ENCODE assay signal across 16 cellular contexts in the genomic region with DNA sequence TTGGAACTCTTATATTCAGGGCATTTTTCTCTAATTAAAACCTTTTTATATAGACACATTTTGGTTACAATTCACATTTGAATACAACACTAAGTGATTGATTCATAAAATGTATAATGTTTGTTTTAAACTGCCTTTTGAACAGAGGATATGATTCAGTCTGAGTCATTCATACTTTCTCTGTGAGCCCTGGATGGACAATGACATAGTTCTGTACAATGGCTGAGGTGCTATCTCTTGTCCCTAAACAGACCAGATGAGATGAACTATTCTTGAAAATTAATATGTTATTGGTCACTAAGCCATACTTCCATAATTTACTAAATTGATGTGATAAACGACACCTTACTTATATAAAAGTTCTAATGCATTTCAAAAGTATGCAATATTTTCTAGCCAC.
DNase-seq lines count a peak whose midpoint lies in the region; ATAC-seq and TF ChIP-seq lines count a peak whose summit lies in the region.
"Had no signal": no experiment of that assay in that cellular context is flagged by ENCODE, and none has a peak within 500 bp of the region (broad histone marks: within the 10 kb centered on the region; RNA-seq: fewer than 3 reads in every experiment).

No MANE protein-coding gene starts in this region.

- H3K27ac Mint-ChIP-seq in endothelial cell (ENCODE audit: unreplicated experiment), result no peak overlapping the region
- H3K27ac Mint-ChIP-seq in stimulated activated naive CD8-positive, alpha-beta T cell treated with anti-CD3 and anti-CD28 coated beads, Interleukin-15, amount 100 ng/mL, for 72 hours, result no peak overlapping the region
- H3K27ac Mint-ChIP-seq: activated T-cell treated with anti-CD3 and anti-CD28 coated beads, Interleukin-2, amount 50 U/mL, for 24 hours; naive B cell; stimulated activated effector memory CD8-positive, alpha-beta T cell treated with anti-CD3 and anti-CD28 coated beads, Interleukin-12 subunit alpha, Interleukin-12 subunit beta, amount 100 ng/mL, for 72 hours had no signal

- TF ChIP-seq CTCF in choroid plexus epithelial cell (conservative IDR thresholded peaks at IDR 0.05; ENCODE audit: low read depth, low read length), result no peak
- no peak for TF ChIP-seq CTCF in endothelial cell (IDR thresholded peaks at IDR 0.05; ENCODE audit: unreplicated experiment)

- DNase-seq in DMS53 treated with DMSO at 0.1 percent for 48 hours (lab: John Stamatoyannopoulos, UW; ENCODE audit: unreplicated experiment) (peak; percentile 79), MG63 (peak; percentile 23), choroid plexus epithelial cell (ENCODE audit: low read depth) (peak; percentile 60), lung microvascular endothelial cell (ENCODE audit: low read depth in 2 of 2) (peak; percentile 52 to 63), endothelial cell (ENCODE audit: low spot score) (no peak)
- DNase-seq in stimulated activated CD4-positive, alpha-beta T cell treated with anti-CD3 and anti-CD28 coated beads, Interleukin-12 subunit alpha, Interleukin-12 subunit beta, amount 100 ng/mL, for 4 hours, result no peak
- no peak for DNase-seq in stimulated activated naive CD8-positive, alpha-beta T cell treated with anti-CD3 and anti-CD28 coated beads, Interleukin-15, amount 100 ng/mL, for 72 hours
- DNase-seq: activated CD4-positive, CD25-positive, alpha-beta regulatory T cell treated with anti-CD3 and anti-CD28 coated beads, Interleukin-2, amount 50 U/mL, for 72 hours; activated T-cell treated with anti-CD3 and anti-CD28 coated beads, Interleukin-2, amount 50 U/mL, for 24 hours; dorsolateral prefrontal cortex; naive B cell; NCI-H1436; stimulated activated CD4-positive, alpha-beta T cell treated with anti-CD3 and anti-CD28 coated beads, Interleukin-4, amount 100 ng/mL, for 24 hours had no signal

- peaks cover 3% of the 10 kb centered on the region for H3K4me1 Mint-ChIP-seq in endothelial cell (ENCODE audit: unreplicated experiment)
- no peaks in the 10 kb centered on the region for H3K4me1 Mint-ChIP-seq in stimulated activated naive CD8-positive, alpha-beta T cell treated with anti-CD3 and anti-CD28 coated beads, Interleukin-15, amount 100 ng/mL, for 72 hours
- H3K4me1 Mint-ChIP-seq: naive B cell; stimulated activated effector memory CD8-positive, alpha-beta T cell treated with anti-CD3 and anti-CD28 coated beads, Interleukin-12 subunit alpha, Interleukin-12 subunit beta, amount 100 ng/mL, for 72 hours had no signal

- no peak for ATAC-seq in HG02571 (IDR thresholded peaks at IDR 0.05; ENCODE audit: unreplicated experiment)
- no peak for ATAC-seq in stimulated activated naive CD8-positive, alpha-beta T cell treated with anti-CD3 and anti-CD28 coated beads, Interleukin-15, amount 100 ng/mL, for 72 hours
- ATAC-seq: stimulated activated effector memory CD8-positive, alpha-beta T cell treated with anti-CD3 and anti-CD28 coated beads, Interleukin-12 subunit alpha, Interleukin-12 subunit beta, amount 100 ng/mL, for 72 hours had no signal

- no peaks in the 10 kb centered on the region for H3K27me3 Mint-ChIP-seq in endothelial cell (ENCODE audit: unreplicated experiment)
- H3K27me3 Mint-ChIP-seq in stimulated activated naive CD8-positive, alpha-beta T cell treated with anti-CD3 and anti-CD28 coated beads, Interleukin-15, amount 100 ng/mL, for 72 hours, result no peaks in the 10 kb centered on the region
- H3K27me3 Mint-ChIP-seq: activated T-cell treated with anti-CD3 and anti-CD28 coated beads, Interleukin-2, amount 50 U/mL, for 24 hours had no signal

- no peaks in the 10 kb centered on the region for H3K36me3 Mint-ChIP-seq in endothelial cell (ENCODE audit: low read depth, unreplicated experiment)
- H3K36me3 Mint-ChIP-seq: naive B cell; stimulated activated effector memory CD8-positive, alpha-beta T cell treated with anti-CD3 and anti-CD28 coated beads, Interleukin-12 subunit alpha, Interleukin-12 subunit beta, amount 100 ng/mL, for 72 hours had no signal

- H3K36me3 ChIP-seq in MG63, result no peaks in the 10 kb centered on the region
- H3K36me3 ChIP-seq: BLaER1 treated with 17β-estradiol and CSF1 and Interleukin-3, amounts not matched to agents 10 nM and 100 nM had no signal

- H3K9me3 ChIP-seq in MG63, result no peaks in the 10 kb centered on the region
- H3K9me3 ChIP-seq: BLaER1 treated with 17β-estradiol and CSF1 and Interleukin-3, amounts not matched to agents 10 nM and 100 nM had no signal

- no peaks in the 10 kb centered on the region for H3K9me3 Mint-ChIP-seq in endothelial cell (ENCODE audit: unreplicated experiment)
- no peaks in the 10 kb centered on the region for H3K9me3 Mint-ChIP-seq in stimulated activated naive CD8-positive, alpha-beta T cell treated with anti-CD3 and anti-CD28 coated beads, Interleukin-15, amount 100 ng/mL, for 72 hours
- H3K9me3 Mint-ChIP-seq: activated T-cell treated with anti-CD3 and anti-CD28 coated beads, Interleukin-2, amount 50 U/mL, for 24 hours; naive B cell; stimulated activated effector memory CD8-positive, alpha-beta T cell treated with anti-CD3 and anti-CD28 coated beads, Interleukin-12 subunit alpha, Interleukin-12 subunit beta, amount 100 ng/mL, for 72 hours had no signal

- no peak overlapping the region for H3K4me3 Mint-ChIP-seq in endothelial cell (ENCODE audit: unreplicated experiment)
- H3K4me3 Mint-ChIP-seq in stimulated activated naive CD8-positive, alpha-beta T cell treated with anti-CD3 and anti-CD28 coated beads, Interleukin-15, amount 100 ng/mL, for 72 hours, result no peak overlapping the region
- H3K4me3 Mint-ChIP-seq: activated T-cell treated with anti-CD3 and anti-CD28 coated beads, Interleukin-2, amount 50 U/mL, for 24 hours; naive B cell; stimulated activated effector memory CD8-positive, alpha-beta T cell treated with anti-CD3 and anti-CD28 coated beads, Interleukin-12 subunit alpha, Interleukin-12 subunit beta, amount 100 ng/mL, for 72 hours had no signal

- H3K4me3 ChIP-seq in MG63 (no peak overlapping the region), choroid plexus epithelial cell (ENCODE audit: low read depth, low read length) (no peak overlapping the region)
- H3K4me3 ChIP-seq: BLaER1 treated with 17β-estradiol and CSF1 and Interleukin-3, amounts not matched to agents 10 nM and 100 nM; dorsolateral prefrontal cortex had no signal

- H3K27me3 ChIP-seq in MG63, result no peaks in the 10 kb centered on the region
- H3K27me3 ChIP-seq: BLaER1 treated with 17β-estradiol and CSF1 and Interleukin-3, amounts not matched to agents 10 nM and 100 nM; dorsolateral prefrontal cortex had no signal

Comparison
In these comparisons a context has a peak if more than half of its experiments do, and no peak if none do; other contexts are left out.
1. DNase-seq: peak in DMS53 treated with DMSO at 0.1 percent for 48 hours (single experiment), MG63 (single experiment), choroid plexus epithelial cell (single experiment) and lung microvascular endothelial cell (2 of 2); none in endothelial cell (single experiment), stimulated activated CD4-positive, alpha-beta T cell treated with anti-CD3 and anti-CD28 coated beads, Interleukin-12 subunit alpha, Interleukin-12 subunit beta, amount 100 ng/mL, for 4 hours (single experiment) and stimulated activated naive CD8-positive, alpha-beta T cell treated with anti-CD3 and anti-CD28 coated beads, Interleukin-15, amount 100 ng/mL, for 72 hours (0 of 2).